ENCODE assay signal across 22 cellular contexts in genomic region chr4:55424791-55425190, GRCh38. TPM values are rescaled to one million over a fixed set of nuclear protein-coding genes. Genes with fewer than 3 reads are reported as not detected.
A peak's percentile ranks its signal among the peaks of the same experiment; 100 is the strongest.
DNase-seq lines count a peak whose midpoint lies in the region; ATAC-seq and TF ChIP-seq lines count a peak whose summit lies in the region.
"Had no signal": no experiment of that assay in that cellular context is flagged by ENCODE, and none has a peak within 500 bp of the region (broad histone marks: within the 10 kb centered on the region; RNA-seq: fewer than 3 reads in every experiment).

No MANE protein-coding gene starts in this region.

- H4K91ac ChIP-seq in mesenchymal stem cell (ENCODE audit: low read length), result no peak overlapping the region

- no peak for DNase-seq in CD4-positive, CD25-positive, alpha-beta regulatory T cell
- no peak for DNase-seq in GM23338 (ENCODE audit: low spot score)
- no peak for DNase-seq in chondrocyte (ENCODE audit: low spot score)
- no peak for DNase-seq in mesenchymal stem cell
- no peak for DNase-seq in HPDE6-E6E7 (ENCODE audit: extremely low spot score)
- DNase-seq in NCI-H2107 treated with DMSO at 0.1 percent for 48 hours (lab: John Stamatoyannopoulos, UW; ENCODE audit: unreplicated experiment), result no peak
- DNase-seq: DMS 273 treated with DMSO at 0.1 percent for 48 hours, DND-41, GOT3, NCI-H187, NCI-H2107, NCI-H2227 treated with DMSO at 0.1 percent for 48 hours, NCI-H510A treated with DMSO at 0.1 percent for 48 hours, NCI-H774, OCI-M1, Right ventricle myocardium superior had no signal

- no peak overlapping the region for H3K4ac ChIP-seq in mesenchymal stem cell (ENCODE audit: low read depth in 1 of 2, low read length in 2 of 2)

- H3K4me2 ChIP-seq in GM23338 (no peak overlapping the region), mesenchymal stem cell (ENCODE audit: low read length, poor library complexity, severe bottlenecking) (no peak overlapping the region)
- H3K4me2 ChIP-seq: A549; BLaER1 treated with 17β-estradiol and CSF1 and Interleukin-3, amounts not matched to agents 10 nM and 100 nM had no signal

- H2BK5ac ChIP-seq in mesenchymal stem cell (ENCODE audit: low read depth, low read length, poor library complexity, severe bottlenecking), result no peak overlapping the region

- H3K4me3 ChIP-seq in CD4-positive, CD25-positive, alpha-beta regulatory T cell (ENCODE audit: low read depth, low read length), result no peak overlapping the region
- H3K4me3 ChIP-seq in GM23338 (no peak overlapping the region), mesenchymal stem cell (ENCODE audit: insufficient read depth in 1 of 2, low read depth in 1 of 2, low read length in 2 of 2) (no peak overlapping the region)
- H3K4me3 ChIP-seq: A549; BLaER1 treated with 17β-estradiol and CSF1 and Interleukin-3, amounts not matched to agents 10 nM and 100 nM; K562 had no signal

- H3K9me3 ChIP-seq in CD4-positive, CD25-positive, alpha-beta regulatory T cell (ENCODE audit: control insufficient read depth in 2 of 2, low read length in 2 of 2), result no peaks in the 10 kb centered on the region
- H3K9me3 ChIP-seq in mesenchymal stem cell (ENCODE audit: control insufficient read depth, low read length), result no peaks in the 10 kb centered on the region
- H3K9me3 ChIP-seq: A549; BLaER1 treated with 17β-estradiol and CSF1 and Interleukin-3, amounts not matched to agents 10 nM and 100 nM had no signal

- no peak overlapping the region for H2BK12ac ChIP-seq in mesenchymal stem cell (ENCODE audit: low read length in 2 of 2)

- H3K18ac ChIP-seq in mesenchymal stem cell (ENCODE audit: low read depth in 1 of 2, low read length in 2 of 2), result no peak overlapping the region

- H3K36me3 Mint-ChIP-seq in CD4-positive, CD25-positive, alpha-beta regulatory T cell, result peaks cover 37% of the 10 kb centered on the region
- H3K36me3 Mint-ChIP-seq in GM23338 (ENCODE audit: low read depth) (peaks cover 87% of the 10 kb centered on the region), chondrocyte (ENCODE audit: low read depth) (peaks cover 42% of the 10 kb centered on the region)

- no peak overlapping the region for H3K4me3 Mint-ChIP-seq in CD4-positive, CD25-positive, alpha-beta regulatory T cell
- H3K4me3 Mint-ChIP-seq in GM23338 (no peak overlapping the region), chondrocyte (ENCODE audit: unreplicated experiment) (no peak overlapping the region)

- 93% methylated on average over 3 of the region's 3 CpGs for WGBS in mesenchymal stem cell

- no peak overlapping the region for H2BK15ac ChIP-seq in mesenchymal stem cell (ENCODE audit: low read depth, poor library complexity, severe bottlenecking)

- H3K27me3 ChIP-seq in CD4-positive, CD25-positive, alpha-beta regulatory T cell (ENCODE audit: control insufficient read depth, insufficient read depth, low read length), result no peaks in the 10 kb centered on the region
- H3K27me3 ChIP-seq in GM23338 (ENCODE audit: insufficient read depth), result no peaks in the 10 kb centered on the region
- no peaks in the 10 kb centered on the region for H3K27me3 ChIP-seq in mesenchymal stem cell (ENCODE audit: control insufficient read depth in 1 of 2, insufficient read depth in 1 of 2, low read length in 2 of 2)
- H3K27me3 ChIP-seq: BLaER1 treated with 17β-estradiol and CSF1 and Interleukin-3, amounts not matched to agents 10 nM and 100 nM had no signal

- no peak overlapping the region for H4K8ac ChIP-seq in mesenchymal stem cell (ENCODE audit: low read length)

- H3K14ac ChIP-seq in mesenchymal stem cell (ENCODE audit: low read length in 2 of 2), result no peak overlapping the region

- no peaks in the 10 kb centered on the region for H3K27me3 Mint-ChIP-seq in CD4-positive, CD25-positive, alpha-beta regulatory T cell
- H3K27me3 Mint-ChIP-seq in GM23338 (ENCODE audit: insufficient read depth, low read depth, poor library complexity) (no peaks in the 10 kb centered on the region), chondrocyte (ENCODE audit: low read depth) (no peaks in the 10 kb centered on the region)

- no peak overlapping the region for H3K27ac ChIP-seq in CD4-positive, CD25-positive, alpha-beta regulatory T cell (ENCODE audit: insufficient read depth, low read length, poor library complexity, severe bottlenecking)
- H3K27ac ChIP-seq in GM23338 (ENCODE audit: low read depth) (peak overlapping the region; percentile 34; the same call in 1 of the 2 replicates), mesenchymal stem cell (ENCODE audit: low read length, poor library complexity, severe bottlenecking) (no peak overlapping the region)
- H3K27ac ChIP-seq: A549; BLaER1 treated with 17β-estradiol and CSF1 and Interleukin-3, amounts not matched to agents 10 nM and 100 nM had no signal

- H2AFZ ChIP-seq in GM23338 (no peak overlapping the region), mesenchymal stem cell (ENCODE audit: low read depth, low read length) (no peak overlapping the region)

- H3K9ac ChIP-seq in mesenchymal stem cell (ENCODE audit: low read length), result peak overlapping the region; percentile 25
- H3K9ac ChIP-seq: BLaER1 treated with 17β-estradiol and CSF1 and Interleukin-3, amounts not matched to agents 10 nM and 100 nM had no signal

- H3F3A ChIP-seq in GM23338 (replicated peaks; ENCODE audit: low read depth), result no peaks in the 10 kb centered on the region

- H4K20me1 ChIP-seq in GM23338 (replicated peaks; ENCODE audit: insufficient read depth), result peaks cover 23% of the 10 kb centered on the region

- no peaks in the 10 kb centered on the region for H3K4me1 ChIP-seq in CD4-positive, CD25-positive, alpha-beta regulatory T cell (ENCODE audit: control insufficient read depth, insufficient read depth, low read length, poor library complexity, severe bottlenecking)
- no peaks in the 10 kb centered on the region for H3K4me1 ChIP-seq in GM23338 (ENCODE audit: insufficient read depth)
- H3K4me1 ChIP-seq in mesenchymal stem cell (ENCODE audit: control insufficient read depth, insufficient read depth, low read depth, low read length), result peaks cover 1% of the 10 kb centered on the region
- H3K4me1 ChIP-seq: A549; BLaER1 treated with 17β-estradiol and CSF1 and Interleukin-3, amounts not matched to agents 10 nM and 100 nM had no signal

- no peak overlapping the region for H3K23ac ChIP-seq in mesenchymal stem cell (ENCODE audit: low read length in 2 of 2)

- H3K27ac Mint-ChIP-seq in CD4-positive, CD25-positive, alpha-beta regulatory T cell, result peak overlapping the region; percentile 4 to 73 (median 58)
- H3K27ac Mint-ChIP-seq in GM23338 (no peak overlapping the region), chondrocyte (ENCODE audit: unreplicated experiment) (peak overlapping the region; percentile 12)

- TF ChIP-seq CTCF in GM23338 (conservative IDR thresholded peaks at IDR 0.05; ENCODE audit: low read depth in 2 of 2) (no peak), chondrocyte (IDR thresholded peaks at IDR 0.05) (no peak)

- ATAC-seq in CD4-positive, CD25-positive, alpha-beta regulatory T cell (ENCODE audit: low read depth in 2 of 2), result no peak
- ATAC-seq in GM23338, result no peak
- ATAC-seq in HG03520 (IDR thresholded peaks at IDR 0.05; ENCODE audit: unreplicated experiment), result no peak
- no peak for ATAC-seq in HG03460 (IDR thresholded peaks at IDR 0.05; ENCODE audit: unreplicated experiment)
- ATAC-seq: A549, HCT116, K562 had no signal

- H3K36me3 ChIP-seq in CD4-positive, CD25-positive, alpha-beta regulatory T cell (ENCODE audit: control insufficient read depth, insufficient read depth, low read length), result peaks cover 70% of the 10 kb centered on the region
- peaks cover 40% of the 10 kb centered on the region for H3K36me3 ChIP-seq in GM23338 (ENCODE audit: insufficient read depth)
- peaks cover 40 to 94% of the 10 kb centered on the region in 2 experiments for H3K36me3 ChIP-seq in mesenchymal stem cell (ENCODE audit: control insufficient read depth in 1 of 2, insufficient read depth in 2 of 2, low read depth in 1 of 2, low read length in 2 of 2)

- no peaks in the 10 kb centered on the region for H3K9me2 ChIP-seq in GM23338 (ENCODE audit: insufficient read depth)

- H3K4me1 Mint-ChIP-seq in CD4-positive, CD25-positive, alpha-beta regulatory T cell, result peaks cover 0 to 9% (median 5%) of the 10 kb centered on the region in 4 donors
- H3K4me1 Mint-ChIP-seq in GM23338 (peaks cover 3% of the 10 kb centered on the region; the same call in 2 of the 3 replicates), chondrocyte (ENCODE audit: low read depth) (peaks cover 18% of the 10 kb centered on the region)

- H2AK5ac ChIP-seq in mesenchymal stem cell (ENCODE audit: low read length, severe bottlenecking), result no peak overlapping the region

- no peaks in the 10 kb centered on the region for H3K9me3 Mint-ChIP-seq in CD4-positive, CD25-positive, alpha-beta regulatory T cell
- H3K9me3 Mint-ChIP-seq in GM23338 (no peaks in the 10 kb centered on the region), chondrocyte (ENCODE audit: low read depth) (no peaks in the 10 kb centered on the region)

- no peak overlapping the region for H2BK120ac ChIP-seq in mesenchymal stem cell (ENCODE audit: low read depth, low read length)

- H3K79me2 ChIP-seq in GM23338 (replicated peaks; ENCODE audit: insufficient read depth), result 0 out of 2 replicates have a peak, but pooled peaks cover 4% of the 10 kb centered on the region

- peaks cover 23% of the 10 kb centered on the region for H3K79me1 ChIP-seq in mesenchymal stem cell (replicated peaks; ENCODE audit: low read length, poor library complexity, severe bottlenecking)

TF ChIP-seq in GM23338, 12 proteins besides CTCF, POLR2A, EP300 and RAD21 (continues in another document):
- TF ChIP-seq ZNF114 (CRISPR knock-in tag; IDR thresholded peaks at IDR 0.05), result no peak
- TF ChIP-seq ZNF331 (CRISPR knock-in tag; IDR thresholded peaks at IDR 0.05; ENCODE audit: low read depth), result no peak
- TF ChIP-seq NANOG (IDR thresholded peaks at IDR 0.05; ENCODE audit: borderline replicate concordance), result no peak
- TF ChIP-seq CREB1 (CRISPR knock-in tag; IDR thresholded peaks at IDR 0.05; ENCODE audit: low read depth), result no peak
- TF ChIP-seq POLR2AphosphoS5 (IDR thresholded peaks at IDR 0.05; ENCODE audit: low read depth), result no peak
- TF ChIP-seq STAT1 (IDR thresholded peaks at IDR 0.05; ENCODE audit: unreplicated experiment), result no peak
- no peak for TF ChIP-seq EZH2phosphoT487 (IDR thresholded peaks at IDR 0.05; ENCODE audit: unreplicated experiment)
- no peak for TF ChIP-seq EZH2 (IDR thresholded peaks at IDR 0.05; ENCODE audit: low read depth, unreplicated experiment)

RNA-seq across cellular contexts. Expression of gene TMEM165, which starts 29.0 kb away (rescaled TPM):
- 44.0 TPM for total RNA-seq in CD4-positive, CD25-positive, alpha-beta regulatory T cell
- 10 to 100 TPM; 34.5 to 50.1 (median 44.7) TPM for polyA plus RNA-seq in CD4-positive, CD25-positive, alpha-beta regulatory T cell
- total RNA-seq in GM23338 (2014; rRNA removed; shearing (Covaris generic)), result 170 and 171 TPM in 2 replicates
- polyA plus RNA-seq in GM23338 (2016; fragmentation: Nextera tagmentation; extraction: Ambion mirVana), result 120 and 125 TPM in 2 replicates
- 110 to 129 TPM (median 111 TPM) in 3 replicates for total RNA-seq in chondrocyte
- polyA plus RNA-seq in mesenchymal stem cell (2013, experiment 1 of 2), result 98.0 TPM
- 99.5 TPM for polyA plus RNA-seq in mesenchymal stem cell (2013, experiment 2 of 2)
